In the genomic region with DNA sequence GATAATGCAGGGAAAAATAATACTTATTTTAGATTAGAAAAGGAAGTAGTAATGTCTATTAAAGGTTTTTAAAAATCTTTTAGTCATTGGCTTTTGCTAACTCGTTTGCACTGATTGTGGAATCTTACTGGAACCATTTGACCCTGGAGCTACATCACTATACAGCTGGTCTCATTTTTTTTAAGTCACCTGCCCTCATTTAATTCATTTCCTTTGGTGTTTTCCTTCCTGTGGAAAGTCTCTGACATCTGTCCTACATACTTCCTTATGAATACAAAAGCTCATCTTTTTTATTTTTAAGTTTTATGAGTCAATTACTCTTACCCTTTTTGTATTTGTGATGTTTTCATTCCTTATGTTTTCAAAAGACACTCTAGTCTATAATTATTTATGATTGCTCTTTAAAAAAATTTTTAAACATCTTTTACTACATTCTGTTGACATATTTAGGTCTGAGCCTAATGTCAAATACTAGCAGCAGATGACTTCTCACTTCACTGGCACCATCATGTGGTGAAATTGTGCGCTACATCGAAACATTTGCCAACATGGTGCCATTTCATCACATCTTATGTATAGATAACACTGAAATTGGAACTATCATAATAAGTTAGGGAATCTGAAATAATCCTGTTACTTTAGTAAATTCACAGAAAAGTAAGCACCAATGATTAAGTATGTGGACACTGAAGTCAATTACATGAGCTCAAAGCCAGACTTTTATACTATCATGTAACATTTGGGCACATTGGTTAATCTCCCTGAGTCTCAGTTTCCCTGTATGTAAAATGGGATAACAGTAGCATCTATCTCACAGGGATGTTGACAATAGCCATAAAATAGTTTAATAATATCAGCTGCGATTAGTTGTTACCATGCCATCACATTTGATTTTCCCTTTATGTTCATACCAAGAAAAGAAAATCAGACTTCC, we compare ENCODE assay signal across 8 cellular contexts. TPM values are rescaled to one million over a fixed set of nuclear protein-coding genes. Genes with fewer than 3 reads are reported as not detected.
DNase-seq lines count a peak whose midpoint lies in the region; ATAC-seq lines count a peak whose summit lies in the region.

No MANE protein-coding gene starts in this region.

- peak; percentile 56 for DNase-seq in DMS53 treated with DMSO at 0.1 percent for 48 hours (lab: John Stamatoyannopoulos, UW; ENCODE audit: unreplicated experiment)
- DNase-seq in MG63: peak; percentile 36
- peak; percentile 41 for DNase-seq in T-helper 9 cell
- DNase-seq in astrocyte of the hippocampus (ENCODE audit: low read depth, low spot score): peak; percentile 84
- peak; percentile 38 for DNase-seq in iPS DF 4.7 (ENCODE audit: extremely low read depth, low spot score)
- DNase-seq in stimulated activated CD4-positive, alpha-beta T cell treated with anti-CD3 and anti-CD28 coated beads, Interleukin-15, amount 100 ng/mL, for 48 hours (ENCODE audit: low read depth in 2 of 2): peak; percentile 30 to 50

- peak; percentile 70 for ATAC-seq in GM21515 (IDR thresholded peaks at IDR 0.05; ENCODE audit: unreplicated experiment)
- no peak for ATAC-seq in HG02763 (IDR thresholded peaks at IDR 0.05; ENCODE audit: unreplicated experiment)

- no peaks in the 10 kb centered on the region for H3K9me3 ChIP-seq in MG63

- no peak overlapping the region for H3K4me3 ChIP-seq in MG63

- H3K27me3 ChIP-seq in MG63: no peaks in the 10 kb centered on the region

- no peaks in the 10 kb centered on the region for H3K36me3 ChIP-seq in MG63

RNA-seq across cellular contexts. Expression of a gene that starts 9.4 kb away (rescaled TPM):
- 0.53 and 10.0 TPM in 2 replicates for total RNA-seq in MG63 (2014; rRNA removed; shearing (Covaris generic); ENCODE audit: low replicate concordance)
